In genomic region chr3:16767006-16767405, GRCh38 we compare ENCODE assay signal across 20 cellular contexts.
DNase-seq lines count a peak whose midpoint lies in the region; FAIRE-seq and TF ChIP-seq lines count a peak whose summit lies in the region.
"Had no signal": no experiment of that assay in that cellular context is flagged by ENCODE, and none has a peak within 500 bp of the region (broad histone marks: within the 10 kb centered on the region; RNA-seq: fewer than 3 reads in every experiment).

No MANE protein-coding gene starts in this region.

- H3K9me3 Mint-ChIP-seq in endodermal cell, result no peaks in the 10 kb centered on the region
- H3K9me3 Mint-ChIP-seq: naive B cell had no signal

- H3K4me3 ChIP-seq in endodermal cell (ENCODE audit: low read length) (no peak overlapping the region), uterus (no peak overlapping the region)
- H3K4me3 ChIP-seq: upper lobe of right lung had no signal

- H3K9me3 ChIP-seq in endodermal cell (ENCODE audit: control insufficient read depth, low read length), result peaks cover 7% of the 10 kb centered on the region
- H3K9me3 ChIP-seq in uterus, result no peaks in the 10 kb centered on the region
- H3K9me3 ChIP-seq: upper lobe of right lung had no signal

- H3K36me3 ChIP-seq in endodermal cell (ENCODE audit: control insufficient read depth, insufficient read depth, low read length) (no peaks in the 10 kb centered on the region), uterus (no peaks in the 10 kb centered on the region)
- H3K36me3 ChIP-seq: upper lobe of right lung had no signal

- FAIRE-seq in D721Med (lab: Jason Lieb, UNC), result no peak
- FAIRE-seq in GM12891 (lab: Jason Lieb, UNC), result no peak
- FAIRE-seq: astrocyte had no signal

- H3K27ac Mint-ChIP-seq in endodermal cell, result no peak overlapping the region
- H3K27ac Mint-ChIP-seq: activated CD4-positive, alpha-beta T cell treated with anti-CD3 and anti-CD28 coated beads for 36 hours; activated naive CD8-positive, alpha-beta T cell had no signal

- no peaks in the 10 kb centered on the region for H3K27me3 ChIP-seq in endodermal cell (ENCODE audit: control insufficient read depth, insufficient read depth, low read length, poor library complexity, severe bottlenecking)
- H3K27me3 ChIP-seq in uterus, result no peaks in the 10 kb centered on the region
- H3K27me3 ChIP-seq: upper lobe of right lung had no signal

- intact Hi-C loops in uterus (cut with DNase I; ENCODE audit: low total_unique reads), result no loop called here

- H3K4me1 Mint-ChIP-seq in endodermal cell, result peaks cover 36% of the 10 kb centered on the region
- H3K4me1 Mint-ChIP-seq: activated CD4-positive, alpha-beta T cell treated with anti-CD3 and anti-CD28 coated beads for 36 hours had no signal

- H3K27me3 Mint-ChIP-seq in endodermal cell (ENCODE audit: insufficient read depth), result no peaks in the 10 kb centered on the region
- H3K27me3 Mint-ChIP-seq: activated CD4-positive, alpha-beta T cell treated with anti-CD3 and anti-CD28 coated beads for 36 hours; naive B cell had no signal

- peak; percentile 7 for TF ChIP-seq CTCF in D721Med (IDR thresholded peaks at IDR 0.05; ENCODE audit: insufficient read depth, missing control alignments)
- peak; percentile 43 for TF ChIP-seq CTCF in endodermal cell (conservative IDR thresholded peaks at IDR 0.05)
- TF ChIP-seq CTCF in uterus (IDR thresholded peaks at IDR 0.05), result no peak

- H3K27ac ChIP-seq in endodermal cell (ENCODE audit: low read depth, low read length) (no peak overlapping the region), uterus (no peak overlapping the region)
- H3K27ac ChIP-seq: upper lobe of right lung had no signal

- no peak for TF ChIP-seq POLR2A in GM12891 (IDR thresholded peaks at IDR 0.05; ENCODE audit: low read depth, low read length)
- TF ChIP-seq POLR2A in uterus (IDR thresholded peaks at IDR 0.05), result no peak

- 80 to 83% methylated on average over 1 to 3 of the region's 3 CpGs for WGBS in endodermal cell (ENCODE audit: insufficient coverage in 1 of 2, insufficient read length in 1 of 2), 2 experiments

- H3K9ac ChIP-seq in endodermal cell (ENCODE audit: extremely low read depth, low read length, poor library complexity, severe bottlenecking), result no peak overlapping the region

- H3K4me3 Mint-ChIP-seq in endodermal cell, result no peak overlapping the region
- H3K4me3 Mint-ChIP-seq: activated CD4-positive, alpha-beta T cell treated with anti-CD3 and anti-CD28 coated beads for 36 hours; activated naive CD8-positive, alpha-beta T cell; naive B cell had no signal

- DNase-seq in D721Med (ENCODE audit: insufficient read length, low spot score), result no peak
- peak; percentile 24 for DNase-seq in HCEC 1CT
- peak; percentile 66 for DNase-seq in endodermal cell
- peak; percentile 2 for DNase-seq in iris pigment epithelial cell (ENCODE audit: low read depth)
- no peak for DNase-seq in GM12891 (ENCODE audit: insufficient read length, low spot score)
- no peak for DNase-seq in NCI-H2196 treated with DMSO at 0.1 percent for 48 hours (lab: John Stamatoyannopoulos, UW; ENCODE audit: unreplicated experiment)
- DNase-seq in effector CD8-positive, alpha-beta T cell (lab: John Stamatoyannopoulos, UW), result no peak
- no peak for DNase-seq in uterus
- DNase-seq: activated CD4-positive, alpha-beta T cell treated with anti-CD3 and anti-CD28 coated beads for 36 hours; AML-193; EL; islet precursor cell; MV-4-11; naive B cell; NCI-H1694; NCI-H226; right cardiac atrium; upper lobe of right lung had no signal

- H3K4me1 ChIP-seq in endodermal cell (ENCODE audit: control insufficient read depth, insufficient read depth, low read length) (no peaks in the 10 kb centered on the region), uterus (no peaks in the 10 kb centered on the region)
- H3K4me1 ChIP-seq: upper lobe of right lung had no signal

- H3K36me3 Mint-ChIP-seq in endodermal cell (ENCODE audit: low read depth), result no peaks in the 10 kb centered on the region
- H3K36me3 Mint-ChIP-seq: naive B cell had no signal

TF ChIP-seq in GM12891, 5 proteins besides CTCF, POLR2A, EP300 and RAD21:
- TF ChIP-seq PAX5 (IDR thresholded peaks at IDR 0.05; ENCODE audit: insufficient read depth, low read length, severe bottlenecking), result no peak
- no peak for TF ChIP-seq TAF1 (IDR thresholded peaks at IDR 0.05; ENCODE audit: low read depth, low read length)
- TF ChIP-seq POLR2AphosphoS5 (IDR thresholded peaks at IDR 0.05; ENCODE audit: low read depth, low read length), result no peak
- TF ChIP-seq POU2F2 (IDR thresholded peaks at IDR 0.05; ENCODE audit: low read depth, low read length), result no peak
- TF ChIP-seq SPI1 (IDR thresholded peaks at IDR 0.05; ENCODE audit: low read depth, low read length), result no peak

Comparison
In these comparisons a context has a peak if more than half of its experiments do, and no peak if none do; other contexts are left out.
1. DNase-seq: peak in HCEC 1CT (single experiment), endodermal cell (single experiment) and iris pigment epithelial cell (single experiment); none in D721Med (single experiment), GM12891 (single experiment), NCI-H2196 treated with DMSO at 0.1 percent for 48 hours (single experiment), effector CD8-positive, alpha-beta T cell (single experiment) and uterus (0 of 2).
2. CTCF ChIP-seq: peak in D721Med (single experiment) and endodermal cell (single experiment); none in uterus (0 of 4).